Comparison of ENCODE assay signal across 15 cellular contexts in the genomic region with DNA sequence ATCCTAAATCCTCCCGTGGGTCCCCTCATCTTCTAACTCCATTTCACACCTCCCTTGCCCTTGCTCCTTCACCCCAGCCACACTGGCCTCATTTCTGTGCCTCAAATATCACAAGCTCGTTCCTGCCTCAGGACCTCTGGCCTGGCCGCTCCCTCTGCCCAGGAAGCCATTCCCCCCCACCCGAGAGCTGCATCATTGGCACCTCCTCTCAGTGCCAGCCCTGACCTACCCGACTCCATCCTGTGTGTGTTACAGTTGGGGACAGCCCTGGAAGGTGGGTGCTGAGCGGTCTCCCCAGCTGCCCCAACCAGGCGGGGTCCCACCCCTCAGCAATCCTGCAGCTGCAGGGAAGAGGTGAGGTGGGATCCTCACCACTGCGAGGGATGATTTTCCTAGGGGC. TPM values are rescaled to one million over a fixed set of nuclear protein-coding genes. Genes with fewer than 3 reads are reported as not detected.
DNase-seq lines count a peak whose midpoint lies in the region; ATAC-seq, FAIRE-seq and TF ChIP-seq lines count a peak whose summit lies in the region.
"Had no signal": no experiment of that assay in that cellular context is flagged by ENCODE, and none has a peak within 500 bp of the region (broad histone marks: within the 10 kb centered on the region; RNA-seq: fewer than 3 reads in every experiment).

No MANE protein-coding gene starts in this region.

- H3K4me3 Mint-ChIP-seq in HFFc6 (no peak overlapping the region), astrocyte (ENCODE audit: unreplicated experiment) (no peak overlapping the region)
- H3K4me3 Mint-ChIP-seq in activated CD4-positive, alpha-beta T cell treated with anti-CD3 and anti-CD28 coated beads, Interleukin-2, amount 10 ng/mL, durations not matched to agents 24 days and 14 days: no peak overlapping the region

- DNase-seq in HFFc6: no peak
- DNase-seq in astrocyte (ENCODE audit: low read depth): no peak
- DNase-seq in smooth muscle cell (lab: John Stamatoyannopoulos, UW; ENCODE audit: unreplicated experiment): no peak
- DNase-seq in NCI-H1048 (lab: John Stamatoyannopoulos, UW): no peak
- no peak for DNase-seq in D721Med (ENCODE audit: insufficient read length, low spot score)
- DNase-seq in mucosa of descending colon: no peak
- DNase-seq in activated CD4-positive, alpha-beta T cell treated with anti-CD3 and anti-CD28 coated beads, Interleukin-2, amount 10 ng/mL, durations not matched to agents 24 days and 14 days: no peak
- DNase-seq: activated CD4-positive, alpha-beta T cell treated with anti-CD3 and anti-CD28 coated beads, Interleukin-2, amount 50 U/mL, for 48 hours; activated naive CD4-positive, alpha-beta T cell treated with Interleukin-2 at 50 U/mL for 16 hours; Calu3; NCI-H1092 treated with DMSO at 0.1 percent for 48 hours had no signal

- H3K4me1 Mint-ChIP-seq in HFFc6 (ENCODE audit: low read depth) (peaks cover 44% of the 10 kb centered on the region), astrocyte (ENCODE audit: low read depth, unreplicated experiment) (peaks cover 43% of the 10 kb centered on the region)
- peaks cover 14% of the 10 kb centered on the region for H3K4me1 Mint-ChIP-seq in activated CD4-positive, alpha-beta T cell treated with anti-CD3 and anti-CD28 coated beads, Interleukin-2, amount 10 ng/mL, durations not matched to agents 24 days and 14 days

- H3K36me3 Mint-ChIP-seq in HFFc6 (ENCODE audit: low read depth) (peaks cover 4% of the 10 kb centered on the region; the same call in 1 of the 2 replicates), astrocyte (ENCODE audit: low read depth, unreplicated experiment) (peaks cover 6% of the 10 kb centered on the region)
- no peaks in the 10 kb centered on the region for H3K36me3 Mint-ChIP-seq in activated CD4-positive, alpha-beta T cell treated with anti-CD3 and anti-CD28 coated beads, Interleukin-2, amount 10 ng/mL, durations not matched to agents 24 days and 14 days (ENCODE audit: low read depth)

- H3K9me3 Mint-ChIP-seq in HFFc6 (no peaks in the 10 kb centered on the region), astrocyte (ENCODE audit: unreplicated experiment) (no peaks in the 10 kb centered on the region)
- no peaks in the 10 kb centered on the region for H3K9me3 Mint-ChIP-seq in activated CD4-positive, alpha-beta T cell treated with anti-CD3 and anti-CD28 coated beads, Interleukin-2, amount 10 ng/mL, durations not matched to agents 24 days and 14 days

- FAIRE-seq in astrocyte (lab: Jason Lieb, UNC): no peak
- FAIRE-seq in D721Med (lab: Jason Lieb, UNC): no peak

- no peaks in the 10 kb centered on the region for H3K27me3 ChIP-seq in astrocyte (ENCODE audit: insufficient read depth, low read length)
- no peaks in the 10 kb centered on the region for H3K27me3 ChIP-seq in liver (ENCODE audit: control insufficient read depth in 4 of 4, insufficient read depth in 4 of 4, low read length in 3 of 4)
- H3K27me3 ChIP-seq in smooth muscle cell (ENCODE audit: low read depth): no peaks in the 10 kb centered on the region

- H3K79me2 ChIP-seq in astrocyte (ENCODE audit: insufficient read depth, low read length) (peaks cover 74% of the 10 kb centered on the region), smooth muscle cell (ENCODE audit: low read depth) (peaks cover 86% of the 10 kb centered on the region)

- H3K4me3 ChIP-seq in astrocyte (ENCODE audit: insufficient read depth, low read depth, low read length): no peak overlapping the region
- H3K4me3 ChIP-seq in liver (ENCODE audit: low read depth in 1 of 3, low read length in 3 of 3): no peak overlapping the region
- H3K4me3 ChIP-seq in smooth muscle cell: no peak overlapping the region
- no peak overlapping the region for H3K4me3 ChIP-seq in mucosa of descending colon

- H2AFZ ChIP-seq in astrocyte (ENCODE audit: low read depth, low read length) (no peak overlapping the region), smooth muscle cell (ENCODE audit: low read depth) (no peak overlapping the region)

- intact Hi-C loops in mucosa of descending colon (cut with DNase I, micrococcal nuclease): no loop called here
- intact Hi-C loops in activated CD4-positive, alpha-beta T cell treated with anti-CD3 and anti-CD28 coated beads, Interleukin-2, amount 10 ng/mL, durations not matched to agents 24 days and 14 days (cut with micrococcal nuclease): no loop called here

- H3K27ac ChIP-seq in astrocyte (ENCODE audit: low read depth, low read length) (no peak overlapping the region), liver (ENCODE audit: low read depth in 1 of 2, low read length in 2 of 2) (peak overlapping the region; percentile 52 to 61), smooth muscle cell (ENCODE audit: low read depth) (peak overlapping the region; percentile 78)

- TF ChIP-seq CTCF in HFFc6 (IDR thresholded peaks at IDR 0.05): no peak
- no peak for TF ChIP-seq CTCF in astrocyte (IDR thresholded peaks at IDR 0.05; ENCODE audit: insufficient read depth, low read depth, low read length)
- TF ChIP-seq CTCF in liver (IDR thresholded peaks at IDR 0.05; ENCODE audit: low read depth, low read length, missing input control): no peak
- TF ChIP-seq CTCF in smooth muscle cell (IDR thresholded peaks at IDR 0.05; ENCODE audit: borderline replicate concordance, insufficient read depth, poor library complexity, severe bottlenecking): no peak
- TF ChIP-seq CTCF in D721Med (IDR thresholded peaks at IDR 0.05; ENCODE audit: insufficient read depth, missing control alignments): no peak
- TF ChIP-seq CTCF in mucosa of descending colon (IDR thresholded peaks at IDR 0.05): no peak

- peak overlapping the region; percentile 2; the same call in 1 of the 2 replicates for H3K27ac Mint-ChIP-seq in HFFc6
- H3K27ac Mint-ChIP-seq in astrocyte (ENCODE audit: unreplicated experiment): no peak overlapping the region
- H3K27ac Mint-ChIP-seq in activated CD4-positive, alpha-beta T cell treated with anti-CD3 and anti-CD28 coated beads, Interleukin-2, amount 10 ng/mL, durations not matched to agents 24 days and 14 days: no peak overlapping the region

- H3K9ac ChIP-seq in astrocyte (ENCODE audit: low read length) (peak overlapping the region; percentile 18), liver (ENCODE audit: low read depth in 1 of 2, low read length in 2 of 2) (no peak overlapping the region), smooth muscle cell (ENCODE audit: low read depth) (no peak overlapping the region)

- TF ChIP-seq RAD21 in liver (IDR thresholded peaks at IDR 0.05): no peak

- 71% methylated on average over 8 of the region's 8 CpGs for WGBS in liver
- 78% methylated on average over 8 of the region's 8 CpGs for WGBS in smooth muscle cell (ENCODE audit: low lambda C conversion rate)

- H3K4me1 ChIP-seq in astrocyte (ENCODE audit: insufficient read depth, low read length) (peaks cover 27% of the 10 kb centered on the region), liver (ENCODE audit: control insufficient read depth in 4 of 4, insufficient read depth in 4 of 4, low read length in 3 of 4) (peaks cover 6 to 34% (median 19%) of the 10 kb centered on the region in 4 donors), smooth muscle cell (ENCODE audit: low read depth) (peaks cover 37% of the 10 kb centered on the region), mucosa of descending colon (ENCODE audit: low read depth) (peaks cover 13% of the 10 kb centered on the region)

- H4K20me1 ChIP-seq in astrocyte (ENCODE audit: insufficient read depth, low read length) (peaks cover 11% of the 10 kb centered on the region), smooth muscle cell (ENCODE audit: low read depth) (peaks cover 19% of the 10 kb centered on the region)

- H3K9me3 ChIP-seq in astrocyte (ENCODE audit: insufficient read depth, low read depth, low read length) (no peaks in the 10 kb centered on the region), liver (ENCODE audit: control insufficient read depth in 4 of 4, low read length in 3 of 4) (no peaks in the 10 kb centered on the region), smooth muscle cell (replicated peaks; ENCODE audit: low read depth) (no peaks in the 10 kb centered on the region), mucosa of descending colon (no peaks in the 10 kb centered on the region)

- no peak for ATAC-seq in mucosa of descending colon

- peaks cover 22% of the 10 kb centered on the region for H3F3A ChIP-seq in smooth muscle cell (ENCODE audit: low read depth)

- H3K27me3 Mint-ChIP-seq in HFFc6 (ENCODE audit: insufficient read depth) (no peaks in the 10 kb centered on the region; the same call in 1 of the 2 replicates), astrocyte (ENCODE audit: low read depth, unreplicated experiment) (no peaks in the 10 kb centered on the region)
- peaks cover 45% of the 10 kb centered on the region for H3K27me3 Mint-ChIP-seq in activated CD4-positive, alpha-beta T cell treated with anti-CD3 and anti-CD28 coated beads, Interleukin-2, amount 10 ng/mL, durations not matched to agents 24 days and 14 days

- no peaks in the 10 kb centered on the region for H3K36me3 ChIP-seq in astrocyte (ENCODE audit: insufficient read depth, low read length)
- no peaks in the 10 kb centered on the region for H3K36me3 ChIP-seq in liver (ENCODE audit: control insufficient read depth in 4 of 4, insufficient read depth in 3 of 4, low read depth in 1 of 4, low read length in 3 of 4)
- H3K36me3 ChIP-seq in smooth muscle cell (ENCODE audit: low read depth): no peaks in the 10 kb centered on the region
- H3K36me3 ChIP-seq in mucosa of descending colon (ENCODE audit: low read depth): no peaks in the 10 kb centered on the region

- no peak overlapping the region for H3K4me2 ChIP-seq in astrocyte (ENCODE audit: low read length)
- H3K4me2 ChIP-seq in smooth muscle cell: peak overlapping the region; percentile 80

TF ChIP-seq in liver, 16 proteins besides CTCF, POLR2A, EP300 and RAD21 (continues in another document):
- no peak for TF ChIP-seq EGR1 (IDR thresholded peaks at IDR 0.05; ENCODE audit: low read depth in 2 of 2)

RNA-seq across cellular contexts. Expression of gene PLXND1, which starts 14.5 kb away (rescaled TPM):
- 100 to 1,000 TPM in 5 of 6 experiments, 10 to 100 TPM in 1; 86.7 to 118 (median 108) TPM for total RNA-seq in HFFc6 (2021; fragmentation: NEBNext Ultra II Directional; extraction: Animal tissue kit (Norgen Biotek cat#: 25700))
- total RNA-seq in astrocyte (184 and 188 TPM in 2 replicates), liver (10 to 100 TPM; 39.4 to 50.2 TPM), smooth muscle cell (71.2 and 94.3 TPM in 2 replicates), mucosa of descending colon (10 to 100 TPM; 26.8 to 57.1 (median 48.1) TPM)
- polyA plus RNA-seq in liver (10 to 100 TPM; 10.4 to 26.2 TPM), smooth muscle cell (75.8 and 130 TPM in 2 replicates)
- total RNA-seq in activated CD4-positive, alpha-beta T cell treated with anti-CD3 and anti-CD28 coated beads, Interleukin-2, amount 10 ng/mL, durations not matched to agents 24 days and 14 days: 1.6 and 1.7 TPM in 2 replicates

RNA-seq across cellular contexts. Expression of gene H1-8, which starts 49.0 kb away (rescaled TPM):
- not detected for total RNA-seq in HFFc6 (2021; fragmentation: NEBNext Ultra II Directional; extraction: Animal tissue kit (Norgen Biotek cat#: 25700))
- total RNA-seq in astrocyte (not detected in 2 replicates), liver (not detected), smooth muscle cell (not detected in 2 replicates), mucosa of descending colon (not detected)
- polyA plus RNA-seq in liver (not detected), smooth muscle cell (not detected in 2 replicates)
- not detected in 2 replicates for total RNA-seq in activated CD4-positive, alpha-beta T cell treated with anti-CD3 and anti-CD28 coated beads, Interleukin-2, amount 10 ng/mL, durations not matched to agents 24 days and 14 days
- total RNA-seq: Calu3, dermis blood vessel endothelial cell, occipital lobe, ureter had no signal

Comparison
In these comparisons a context has a peak if more than half of its experiments do, and no peak if none do; other contexts are left out.
1. RNA of gene PLXND1, which starts 14.5 kb away (total RNA-seq): 184 to 188 TPM in astrocyte, 86.7 to 118 TPM in HFFc6, 71.2 to 94.3 TPM in smooth muscle cell, 39.4 to 50.2 TPM in liver and 26.8 to 57.1 TPM in mucosa of descending colon; 1.6 to 1.7 TPM in activated CD4-positive, alpha-beta T cell treated with anti-CD3 and anti-CD28 coated beads, Interleukin-2, amount 10 ng/mL, durations not matched to agents 24 days and 14 days; every median in the first group is over 10 times any median in the second.